In genomic region chr11:117232022-117232878, GRCh38 we compare ENCODE assay signal across 8 cellular contexts. TPM values are rescaled to one million over a fixed set of nuclear protein-coding genes. Genes with fewer than 3 reads are reported as not detected.
A peak's percentile ranks its signal among the peaks of the same experiment; 100 is the strongest.
DNase-seq lines count a peak whose midpoint lies in the region; ATAC-seq and TF ChIP-seq lines count a peak whose summit lies in the region.

PCSK7 (minus strand) TSS chr11:117232073; CDS start chr11:117229844, 2,229 bp downstream.
RNF214 (plus strand) TSS chr11:117232671; CDS start chr11:117234273, 1,602 bp downstream.

- H3K27ac ChIP-seq in OCI-LY3 (ENCODE audit: low read length) (peak within 1 kb of the TSS; percentile 76), mucosa of rectum (ENCODE audit: low read depth in 2 of 2, low read length in 2 of 2) (peak within 1 kb of the TSS; percentile 93 to 94)

- H2AFZ ChIP-seq in OCI-LY3 (ENCODE audit: low read depth, low read length): peak within 1 kb of the TSS; percentile 77; the same call in 1 of the 2 replicates

- H3K4me3 ChIP-seq in OCI-LY3 (ENCODE audit: low read length) (peak within 1 kb of the TSS; percentile 97), epithelial cell of proximal tubule (ENCODE audit: low read depth, low read length) (peak within 1 kb of the TSS; percentile 82), mucosa of rectum (ENCODE audit: low read length in 2 of 2) (peak within 1 kb of the TSS; percentile 98)

- peaks cover 44% of the 10 kb centered on the region for H3K79me2 ChIP-seq in OCI-LY3 (ENCODE audit: low read length)

- H3K36me3 ChIP-seq in OCI-LY3 (replicated peaks; ENCODE audit: low read depth, low read length): peaks cover 21% of the 10 kb centered on the region
- H3K36me3 ChIP-seq in mucosa of rectum (ENCODE audit: control insufficient read depth in 2 of 2, insufficient read depth in 2 of 2, low read length in 2 of 2): peaks cover 26 to 30% of the 10 kb centered on the region in 2 donors

- H3K4me1 ChIP-seq in OCI-LY3 (ENCODE audit: low read length) (peaks cover 26% of the 10 kb centered on the region), mucosa of rectum (ENCODE audit: control insufficient read depth in 2 of 2, insufficient read depth in 2 of 2, low read length in 2 of 2) (peaks cover 17 to 19% of the 10 kb centered on the region in 2 donors)

- ATAC-seq in GM19438 (IDR thresholded peaks at IDR 0.05; ENCODE audit: low read depth, unreplicated experiment): peak; percentile 68

- H3K4me2 ChIP-seq in OCI-LY3 (ENCODE audit: low read length): peak within 1 kb of the TSS; percentile 94

- DNase-seq in CMK (ENCODE audit: low read depth): peak; percentile 60
- peak; percentile 89 for DNase-seq in HPDE6-E6E7 (ENCODE audit: extremely low spot score)
- DNase-seq in activated T-cell treated with anti-CD3 and anti-CD28 coated beads for 48 hours (ENCODE audit: low read depth): peak; percentile 85
- DNase-seq in epithelial cell of proximal tubule (ENCODE audit: low read depth): no peak
- peak; percentile 79 for DNase-seq in stimulated activated CD8-positive, alpha-beta memory T cell treated with anti-CD3 and anti-CD28 coated beads, Interleukin-4, amount 100 ng/mL, for 48 hours

- H4K20me1 ChIP-seq in OCI-LY3 (ENCODE audit: insufficient read depth, low read length): no peaks in the 10 kb centered on the region

- peak; percentile 83 for TF ChIP-seq CTCF in OCI-LY3 (IDR thresholded peaks at IDR 0.05; ENCODE audit: low read depth, low read length)
- TF ChIP-seq CTCF in epithelial cell of proximal tubule (conservative IDR thresholded peaks at IDR 0.05; ENCODE audit: low read depth, low read length): peak; percentile 68

- H3K27me3 ChIP-seq in OCI-LY3 (ENCODE audit: low read depth, low read length): no peaks in the 10 kb centered on the region
- no peaks in the 10 kb centered on the region for H3K27me3 ChIP-seq in mucosa of rectum (ENCODE audit: control insufficient read depth in 2 of 2, insufficient read depth in 2 of 2, low read length in 2 of 2)

- H3K9me3 ChIP-seq in OCI-LY3 (ENCODE audit: insufficient read depth, low read length): no peaks in the 10 kb centered on the region
- H3K9me3 ChIP-seq in mucosa of rectum (ENCODE audit: control insufficient read depth in 2 of 2, low read length in 2 of 2): no peaks in the 10 kb centered on the region

- H3K9ac ChIP-seq in OCI-LY3 (ENCODE audit: low read length) (peak within 1 kb of the TSS; percentile 78), mucosa of rectum (ENCODE audit: low read depth in 1 of 2, low read length in 2 of 2) (peak within 1 kb of the TSS; percentile 96)

RNA-seq across cellular contexts. Expression of gene PCSK7, which starts in this region (rescaled TPM):
- total RNA-seq in epithelial cell of proximal tubule: 19.6 and 29.6 TPM in 2 replicates

RNA-seq across cellular contexts. Expression of gene RNF214, which starts in this region (rescaled TPM):
- 6.5 and 9.7 TPM in 2 replicates for total RNA-seq in epithelial cell of proximal tubule
